In genomic region chr12:109020750-109021380, GRCh38 we compare ENCODE assay signal across 8 cellular contexts. TPM values are rescaled to one million over a fixed set of nuclear protein-coding genes. Genes with fewer than 3 reads are reported as not detected.
DNase-seq lines count a peak whose midpoint lies in the region; ATAC-seq and TF ChIP-seq lines count a peak whose summit lies in the region.

Gene SVOP (minus strand): TSS chr12:109021068. CDS start chr12:109020868, 200 bp downstream.

- no peak within 1 kb of the TSS for H4K5ac ChIP-seq in mesendoderm (ENCODE audit: low read length)

- TF ChIP-seq CTCF in AG04449 (IDR thresholded peaks at IDR 0.05; ENCODE audit: insufficient read depth, low read length, missing control alignments) (no peak), HEK293 (tag by site-specific recombination; IDR thresholded peaks at IDR 0.05) (no peak)

- H3K79me2 ChIP-seq in mesendoderm (ENCODE audit: control insufficient read depth, insufficient read depth, low read length), result no peaks in the 10 kb centered on the region

- H3K56ac ChIP-seq in mesendoderm (ENCODE audit: low read length), result no peak within 1 kb of the TSS

- no peak for TF ChIP-seq POLR2A in erythroblast (IDR thresholded peaks at IDR 0.05; ENCODE audit: low read length)

- no peak within 1 kb of the TSS for H2BK120ac ChIP-seq in mesendoderm (ENCODE audit: low read depth, low read length)

- WGBS in mesendoderm (ENCODE audit: extremely low coverage, insufficient coverage, low lambda C conversion rate), result no CpG with 5 or more reads among the region's 31 CpGs

- H4K8ac ChIP-seq in mesendoderm (ENCODE audit: low read depth, low read length), result no peak within 1 kb of the TSS

- H3K4me1 ChIP-seq in HEK293 (ENCODE audit: control insufficient read depth, insufficient read depth, low read length) (no peaks in the 10 kb centered on the region), mesendoderm (ENCODE audit: control insufficient read depth, low read depth, low read length) (no peaks in the 10 kb centered on the region)

- no peaks in the 10 kb centered on the region for H3K27me3 ChIP-seq in mesendoderm (ENCODE audit: insufficient read depth, low read length, poor library complexity)

- no peak within 1 kb of the TSS for H2BK15ac ChIP-seq in mesendoderm (replicated peaks; ENCODE audit: low read depth)

- no peaks in the 10 kb centered on the region for H3K36me3 ChIP-seq in HEK293 (ENCODE audit: control insufficient read depth in 2 of 2, insufficient read depth in 1 of 2, low read length in 2 of 2)
- H3K36me3 ChIP-seq in mesendoderm (ENCODE audit: control insufficient read depth, insufficient read depth, low read length), result no peaks in the 10 kb centered on the region

- POLR2A ChIA-PET in AG04449 (lab: Yijun Ruan, JAX), result no interaction called here
- POLR2A ChIA-PET in HEK293 (lab: Yijun Ruan, JAX), result interaction anchor here (0.5 to 0.6 kb wide), 2 partner anchors 69 to 261 kb away, joined by 4 to 8 read pairs; no protein-coding TSS in a partner anchor

- no peak within 1 kb of the TSS for H2AK5ac ChIP-seq in mesendoderm (ENCODE audit: low read length)

- H3K9me3 ChIP-seq in HEK293 (ENCODE audit: control insufficient read depth, insufficient read depth, low read depth, low read length), result no peaks in the 10 kb centered on the region

- no peak within 1 kb of the TSS for H3K9ac ChIP-seq in mesendoderm (ENCODE audit: low read length)

- peak within 1 kb of the TSS; percentile 1 for H3K4ac ChIP-seq in mesendoderm (ENCODE audit: low read depth, low read length)

- no peak within 1 kb of the TSS for H3K23ac ChIP-seq in mesendoderm (ENCODE audit: low read length)

- DNase-seq in AG04449 (ENCODE audit: low read depth, low spot score), result peak; percentile 17
- peak; percentile 81 for DNase-seq in NCI-H510A (lab: John Stamatoyannopoulos, UW)
- DNase-seq in activated CD8-positive, alpha-beta memory T cell treated with anti-CD3 and anti-CD28 coated beads for 48 hours (ENCODE audit: low read depth in 2 of 3, low spot score in 2 of 3), result peak in 2 of 3 experiments; percentile 2 to 6
- peak; percentile 48 to 49 for DNase-seq in erythroblast (lab: John Stamatoyannopoulos, UW)
- peak; percentile 93 for DNase-seq in mesendoderm
- peak; percentile 6 for DNase-seq in stimulated activated naive CD4-positive, alpha-beta T cell treated with Interleukin-2 at 50 U/mL for 16 hours (lab: John Stamatoyannopoulos, UW)

- no peak within 1 kb of the TSS for H2BK5ac ChIP-seq in mesendoderm (ENCODE audit: low read length)

- CTCF ChIA-PET in AG04449 (lab: Yijun Ruan, JAX) (interaction anchor here (1.0 kb wide), 1 partner anchor 356 kb away, joined by 3 read pairs; no protein-coding TSS in a partner anchor), HEK293 (lab: Yijun Ruan, JAX) (interaction anchor here (0.7 to 1.0 kb wide), 2 partner anchors 72 to 1285 kb away, joined by 3 to 6 read pairs; partner anchors contain the start of gene ALKBH2)

- H3K4me3 ChIP-seq in AG04449 (ENCODE audit: low read depth, low read length) (no peak within 1 kb of the TSS; the same call in 1 of the 2 replicates), HEK293 (ENCODE audit: low read depth, low read length) (no peak within 1 kb of the TSS), mesendoderm (ENCODE audit: low read length) (no peak within 1 kb of the TSS)

- H3K18ac ChIP-seq in mesendoderm (ENCODE audit: low read length), result no peak within 1 kb of the TSS

- no peak for ATAC-seq in HG02884 (IDR thresholded peaks at IDR 0.05; ENCODE audit: unreplicated experiment)

- no peaks in the 10 kb centered on the region for H3K79me1 ChIP-seq in mesendoderm (ENCODE audit: low read length)

- H3K27ac ChIP-seq in HEK293 (ENCODE audit: extremely low read depth, low read depth, low read length), result no peak within 1 kb of the TSS
- no peak within 1 kb of the TSS for H3K27ac ChIP-seq in mesendoderm (ENCODE audit: low read depth, low read length)

- H3K4me2 ChIP-seq in mesendoderm (ENCODE audit: low read length), result peak within 1 kb of the TSS; percentile 24

TF ChIP-seq in HEK293, 187 proteins besides CTCF, POLR2A, EP300 and RAD21 (continues in another document):
- TF ChIP-seq ZNF37A (tag by site-specific recombination; IDR thresholded peaks at IDR 0.05) (no peak), TSHZ1 (tag by site-specific recombination; IDR thresholded peaks at IDR 0.05; ENCODE audit: borderline replicate concordance) (no peak), KLF9 (tag by site-specific recombination; IDR thresholded peaks at IDR 0.05; ENCODE audit: low read depth) (peak; percentile 71), ZNF837 (tag by site-specific recombination; IDR thresholded peaks at IDR 0.05) (no peak), ZNF19 (tag by site-specific recombination; IDR thresholded peaks at IDR 0.05; ENCODE audit: low read depth) (no peak), ZNF280C (tag by site-specific recombination; IDR thresholded peaks at IDR 0.05) (no peak), ZNF423 (tag by site-specific recombination; IDR thresholded peaks at IDR 0.05) (no peak), ZNF792 (tag by site-specific recombination; IDR thresholded peaks at IDR 0.05) (no peak), KLF1 (tag by site-specific recombination; IDR thresholded peaks at IDR 0.05) (peak; percentile 60), ZNF341 (tag by site-specific recombination; IDR thresholded peaks at IDR 0.05; ENCODE audit: low read depth) (peak; percentile 67), ZNF596 (tag by site-specific recombination; IDR thresholded peaks at IDR 0.05) (no peak), ZNF513 (tag by site-specific recombination; IDR thresholded peaks at IDR 0.05) (no peak), GLIS1 (tag by site-specific recombination; IDR thresholded peaks at IDR 0.05) (peak; percentile 95), ZNF248 (tag by site-specific recombination; IDR thresholded peaks at IDR 0.05) (no peak), ZNF707 (tag by site-specific recombination; IDR thresholded peaks at IDR 0.05) (no peak), ZNF302 (tag by site-specific recombination; IDR thresholded peaks at IDR 0.05; ENCODE audit: low read depth) (no peak), ZBTB21 (tag by site-specific recombination; IDR thresholded peaks at IDR 0.05) (no peak), ZNF560 (tag by site-specific recombination; IDR thresholded peaks at IDR 0.05; ENCODE audit: borderline replicate concordance) (no peak), SALL2 (tag by site-specific recombination; IDR thresholded peaks at IDR 0.05; ENCODE audit: borderline replicate concordance) (no peak), IKZF3 (tag by site-specific recombination; IDR thresholded peaks at IDR 0.05) (peak; percentile 99)

RNA-seq across cellular contexts. Expression of gene SVOP, which starts in this region (rescaled TPM):
- 0.01 TPM for polyA plus RNA-seq in mesendoderm (2013, experiment 1 of 2)
- 0.01 TPM for polyA plus RNA-seq in mesendoderm (2013, experiment 2 of 2)

Comparison
In these comparisons a context has a peak if more than half of its experiments do, and no peak if none do; other contexts are left out.
1. DNase-seq: peak in every context shown above with its lines; median percentile 93 in mesendoderm; 81 in NCI-H510A; 48 in erythroblast; 17 in AG04449; 6 in stimulated activated naive CD4-positive, alpha-beta T cell treated with Interleukin-2 at 50 U/mL for 16 hours; 4 in activated CD8-positive, alpha-beta memory T cell treated with anti-CD3 and anti-CD28 coated beads for 48 hours.